12 cellular contexts compared by ENCODE assay signal in genomic region chr10:13001887-13002212, GRCh38. TPM values are rescaled to one million over a fixed set of nuclear protein-coding genes. Genes with fewer than 3 reads are reported as not detected.
DNase-seq lines count a peak whose midpoint lies in the region; ATAC-seq and TF ChIP-seq lines count a peak whose summit lies in the region.
"Had no signal": no experiment of that assay in that cellular context is flagged by ENCODE, and none has a peak within 500 bp of the region (broad histone marks: within the 10 kb centered on the region; RNA-seq: fewer than 3 reads in every experiment).

No MANE protein-coding gene starts in this region.

- H3K27ac ChIP-seq in HUES48 (ENCODE audit: low read depth, low read length) (no peak overlapping the region), ascending aorta (peak overlapping the region in 1 of 2 donors; percentile 81), smooth muscle cell (ENCODE audit: low read depth) (no peak overlapping the region)
- H3K27ac ChIP-seq: HL-60 had no signal

- H3F3A ChIP-seq in smooth muscle cell (ENCODE audit: low read depth), result no peaks in the 10 kb centered on the region

- intact Hi-C loops in ascending aorta (cut with DNase I), result loop anchor here (1.0 to 5.0 kb wide), 4 partner anchors 97 to 280 kb away; partner anchors contain the start of gene OPTN

- H3K4me3 ChIP-seq in HUES48 (ENCODE audit: low read depth, low read length) (peak overlapping the region; percentile 68), ascending aorta (peak overlapping the region; percentile 68 to 75), kidney epithelial cell (ENCODE audit: low read depth, low read length) (peak overlapping the region; percentile 13), smooth muscle cell (peak overlapping the region; percentile 66)

- TF ChIP-seq CTCF in ascending aorta (IDR thresholded peaks at IDR 0.05) (no peak), kidney epithelial cell (IDR thresholded peaks at IDR 0.05; ENCODE audit: insufficient read depth, low read length, poor library complexity, severe bottlenecking) (no peak), smooth muscle cell (IDR thresholded peaks at IDR 0.05; ENCODE audit: borderline replicate concordance, insufficient read depth, poor library complexity, severe bottlenecking) (no peak)

- no peaks in the 10 kb centered on the region for H3K36me3 ChIP-seq in HUES48 (ENCODE audit: control insufficient read depth, insufficient read depth, low read length)
- peaks cover 2 to 13% of the 10 kb centered on the region in 2 donors for H3K36me3 ChIP-seq in ascending aorta
- no peaks in the 10 kb centered on the region for H3K36me3 ChIP-seq in kidney epithelial cell (ENCODE audit: control insufficient read depth, insufficient read depth, low read length)
- H3K36me3 ChIP-seq in smooth muscle cell (ENCODE audit: low read depth), result no peaks in the 10 kb centered on the region

- 7% methylated on average over 9 of the region's 9 CpGs for WGBS in smooth muscle cell (ENCODE audit: low lambda C conversion rate)

- no peaks in the 10 kb centered on the region for H3K79me2 ChIP-seq in smooth muscle cell (ENCODE audit: low read depth)

- no peaks in the 10 kb centered on the region for H4K20me1 ChIP-seq in smooth muscle cell (ENCODE audit: low read depth)

- peak overlapping the region; percentile 96 for H3K4me2 ChIP-seq in smooth muscle cell

- H2AFZ ChIP-seq in smooth muscle cell (ENCODE audit: low read depth), result peak overlapping the region; percentile 92

- no peak for DNase-seq in ascending aorta (ENCODE audit: low spot score in 2 of 2)
- no peak for DNase-seq in kidney epithelial cell (ENCODE audit: low read depth)
- DNase-seq in smooth muscle cell (lab: John Stamatoyannopoulos, UW; ENCODE audit: unreplicated experiment), result no peak
- DNase-seq in activated CD8-positive, alpha-beta memory T cell treated with anti-CD3 and anti-CD28 coated beads, Interleukin-2, amount 50 U/mL, for 4 hours, result no peak
- DNase-seq in effector CD4-positive, alpha-beta T cell, result no peak
- DNase-seq in NCI-H524 (lab: John Stamatoyannopoulos, UW), result no peak
- DNase-seq: HCEC 1CT, NCI-H2107, SHP77 treated with DMSO at 0.1 percent for 48 hours had no signal

- H3K9me3 ChIP-seq in HUES48 (ENCODE audit: control insufficient read depth, insufficient read depth, low read length), result no peaks in the 10 kb centered on the region
- H3K9me3 ChIP-seq in ascending aorta, result no peaks in the 10 kb centered on the region
- no peaks in the 10 kb centered on the region for H3K9me3 ChIP-seq in smooth muscle cell (replicated peaks; ENCODE audit: low read depth)

- H3K9ac ChIP-seq in HUES48 (ENCODE audit: low read depth, low read length) (no peak overlapping the region), smooth muscle cell (ENCODE audit: low read depth) (peak overlapping the region; percentile 23)

- ATAC-seq in GM21529 (IDR thresholded peaks at IDR 0.05; ENCODE audit: unreplicated experiment), result no peak

- H3K27me3 ChIP-seq in HUES48 (ENCODE audit: control insufficient read depth, insufficient read depth, low read length) (peaks cover 37% of the 10 kb centered on the region), ascending aorta (no peaks in the 10 kb centered on the region), kidney epithelial cell (ENCODE audit: control insufficient read depth, insufficient read depth, low read length) (peaks cover 20% of the 10 kb centered on the region), smooth muscle cell (ENCODE audit: low read depth) (no peaks in the 10 kb centered on the region)

- H3K4me1 ChIP-seq in HUES48 (ENCODE audit: control insufficient read depth, insufficient read depth, low read length), result no peaks in the 10 kb centered on the region
- peaks cover 0 to 9% of the 10 kb centered on the region in 2 donors for H3K4me1 ChIP-seq in ascending aorta
- H3K4me1 ChIP-seq in smooth muscle cell (ENCODE audit: low read depth), result peaks cover 3% of the 10 kb centered on the region

RNA-seq across cellular contexts. Expression of gene CCDC3, which starts 0.3 kb away (rescaled TPM):
- total RNA-seq in ascending aorta, result 86.0 TPM
- total RNA-seq in kidney epithelial cell, result 0.14 and 0.17 TPM in 2 replicates
- total RNA-seq in smooth muscle cell, result 33.7 and 46.0 TPM in 2 replicates
- polyA plus RNA-seq in smooth muscle cell, result 39.2 and 51.2 TPM in 2 replicates

Comparison
In these comparisons a context has a peak if more than half of its experiments do, and no peak if none do; other contexts are left out.
1. H3K4me3 ChIP-seq: peak in every context shown above with its lines; median percentile 72 in ascending aorta; 68 in HUES48; 66 in smooth muscle cell; 13 in kidney epithelial cell.
2. RNA of gene CCDC3, which starts 0.3 kb away (total RNA-seq): 86.0 TPM in ascending aorta (single experiment) and 33.7 to 46.0 TPM in smooth muscle cell; 0.14 to 0.17 TPM in kidney epithelial cell; every median in the first group is over 10 times any median in the second.